8 cellular contexts compared by ENCODE assay signal in genomic region chr21:39348040-39348354, GRCh38. TPM values are rescaled to one million over a fixed set of nuclear protein-coding genes. Genes with fewer than 3 reads are reported as not detected.
DNase-seq lines count a peak whose midpoint lies in the region; ATAC-seq and TF ChIP-seq lines count a peak whose summit lies in the region.

No MANE protein-coding gene starts in this region.

- peak; percentile 5 for ATAC-seq in HG02678 (IDR thresholded peaks at IDR 0.05; ENCODE audit: unreplicated experiment)
- ATAC-seq in HG03571 (IDR thresholded peaks at IDR 0.05; ENCODE audit: unreplicated experiment): no peak

- DNase-seq in BJ (ENCODE audit: low read depth) (no peak), activated T-helper 1 cell treated with Interleukin-2 at 50 U/mL for 16 hours (ENCODE audit: low read depth) (peak; percentile 9), KBM-7 (no peak), DMS 273 (lab: John Stamatoyannopoulos, UW; ENCODE audit: unreplicated experiment) (no peak)

- H3K9me3 ChIP-seq in subcutaneous abdominal adipose tissue (ENCODE audit: control insufficient read depth in 5 of 5, low read length in 5 of 5): no peaks in the 10 kb centered on the region

- H3K27me3 ChIP-seq in BJ (ENCODE audit: control insufficient read depth, insufficient read depth, low read length) (no peaks in the 10 kb centered on the region), subcutaneous abdominal adipose tissue (ENCODE audit: control insufficient read depth in 5 of 5, insufficient read depth in 4 of 5, low read length in 5 of 5) (peaks cover 0 to 2% (median 0%) of the 10 kb centered on the region in 5 donors)

- POLR2A ChIA-PET in BJ (lab: Charles Lee): no interaction called here

- in situ Hi-C loops in KBM-7 (cut with MboI; ENCODE audit: low pct_unique_long_range_greater_than_20kb, low sequenced_read_pairs): no loop called here

- H3K27ac ChIP-seq in subcutaneous abdominal adipose tissue (ENCODE audit: low read depth, low read length): peak overlapping the region; percentile 68

- peak overlapping the region; percentile 91 for H3K4me3 ChIP-seq in BJ (ENCODE audit: low read depth, low read length)
- peak overlapping the region; percentile 97 for H3K4me3 ChIP-seq in iPS-11a (ENCODE audit: low read depth, low read length)
- peak overlapping the region; percentile 71 to 98 (median 79) for H3K4me3 ChIP-seq in subcutaneous abdominal adipose tissue (ENCODE audit: low read depth in 1 of 5, low read length in 5 of 5)

- peaks cover 10% of the 10 kb centered on the region for H3K36me3 ChIP-seq in BJ (ENCODE audit: control insufficient read depth, insufficient read depth, low read length)
- H3K36me3 ChIP-seq in subcutaneous abdominal adipose tissue (ENCODE audit: control insufficient read depth in 5 of 5, insufficient read depth in 5 of 5, low read length in 5 of 5): peaks cover 7 to 11% (median 9%) of the 10 kb centered on the region in 5 donors

- CTCF ChIA-PET in BJ (lab: Yijun Ruan, JAX): interaction anchor here (0.6 to 2.4 kb wide), 4 partner anchors 26 to 85 kb away, joined by 4 to 7 read pairs (median 4); no protein-coding TSS in a partner anchor

- peaks cover 5 to 26% (median 18%) of the 10 kb centered on the region in 5 donors for H3K4me1 ChIP-seq in subcutaneous abdominal adipose tissue (ENCODE audit: control insufficient read depth in 5 of 5, insufficient read depth in 5 of 5, low read length in 5 of 5)

- TF ChIP-seq CTCF in BJ (IDR thresholded peaks at IDR 0.05; ENCODE audit: insufficient read depth, low read depth, low read length): no peak

- H3K9ac ChIP-seq in subcutaneous abdominal adipose tissue (ENCODE audit: low read length in 5 of 5): peak overlapping the region; percentile 3 to 89 (median 86)

RNA-seq across cellular contexts. Expression of gene HMGN1, which starts 0.9 kb away (rescaled TPM):
- polyA plus RNA-seq in BJ (2011; rRNA removed): 56.6 and 164 TPM in 2 replicates
- polyA minus RNA-seq in BJ (2011; rRNA and poly(A)+ RNA removed): 25.8 and 27.1 TPM in 2 replicates

RNA-seq across cellular contexts. Expression of gene BRWD1, which starts 34.6 kb away (rescaled TPM):
- 5.9 and 13.2 TPM in 2 replicates for polyA plus RNA-seq in BJ (2011; rRNA removed)
- 20.5 and 25.6 TPM in 2 replicates for polyA minus RNA-seq in BJ (2011; rRNA and poly(A)+ RNA removed)
